10 cellular contexts compared by ENCODE assay signal in the genomic region with DNA sequence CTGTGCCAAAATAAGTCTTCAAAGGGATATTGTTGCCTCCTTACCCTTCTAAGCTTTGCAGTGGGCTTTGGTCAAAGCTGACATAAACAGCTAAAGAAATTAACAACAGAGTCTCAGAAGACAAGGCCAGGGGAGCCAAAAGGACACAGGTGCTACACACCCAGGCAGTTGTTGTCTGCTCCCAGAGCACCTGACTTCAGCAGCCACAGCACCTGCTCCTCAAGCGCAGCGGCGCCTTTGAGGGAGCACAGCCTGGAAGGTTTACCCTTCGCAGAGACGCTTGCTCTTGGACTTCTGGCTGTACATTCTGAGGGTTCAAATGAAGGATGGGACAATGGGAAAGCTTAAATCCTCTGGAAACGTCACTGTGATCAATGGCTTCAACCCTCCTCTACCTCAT. TPM values are rescaled to one million over a fixed set of nuclear protein-coding genes. Genes with fewer than 3 reads are reported as not detected.
A peak's percentile ranks its signal among the peaks of the same experiment; 100 is the strongest.
DNase-seq lines count a peak whose midpoint lies in the region; ATAC-seq and TF ChIP-seq lines count a peak whose summit lies in the region.
"Had no signal": no experiment of that assay in that cellular context is flagged by ENCODE, and none has a peak within 500 bp of the region (broad histone marks: within the 10 kb centered on the region; RNA-seq: fewer than 3 reads in every experiment).

No MANE protein-coding gene starts in this region.

- H3K4me3 ChIP-seq in Panc1 (ENCODE audit: low read depth in 2 of 2, low read length in 2 of 2), result no peak overlapping the region

- no peak for DNase-seq in activated naive CD4-positive, alpha-beta T cell (lab: John Stamatoyannopoulos, UW)
- DNase-seq in Panc1 (ENCODE audit: low read depth, low spot score), result no peak
- DNase-seq in left colon, result peak; percentile 64 to 73
- DNase-seq in superior temporal gyrus (ENCODE audit: extremely low spot score), result peak; percentile 32
- DNase-seq in GM19240 (ENCODE audit: insufficient read length, low spot score), result no peak
- DNase-seq in effector CD4-positive, alpha-beta T cell, result no peak
- DNase-seq: activated CD4-positive, CD25-positive, alpha-beta regulatory T cell; activated naive CD8-positive, alpha-beta T cell treated with anti-CD3 and anti-CD28 coated beads, Interleukin-2, amount 10 ng/mL, durations not matched to agents 7 days and 5 days had no signal

- no peaks in the 10 kb centered on the region for H3K9me3 Mint-ChIP-seq in activated naive CD4-positive, alpha-beta T cell treated with anti-CD3 and anti-CD28 coated beads, Interleukin-2, amount 50 U/mL, for 24 hours
- H3K9me3 Mint-ChIP-seq: activated naive CD8-positive, alpha-beta T cell treated with anti-CD3 and anti-CD28 coated beads, Interleukin-2, amount 10 ng/mL, durations not matched to agents 7 days and 5 days had no signal

- BruUV-seq in Panc1 (replicated peaks; lab: Mats Ljungman, UMichigan), result no TSS peak

- H3K27me3 Mint-ChIP-seq in activated naive CD4-positive, alpha-beta T cell treated with anti-CD3 and anti-CD28 coated beads, Interleukin-2, amount 50 U/mL, for 24 hours, result no peaks in the 10 kb centered on the region
- H3K27me3 Mint-ChIP-seq: activated naive CD8-positive, alpha-beta T cell treated with anti-CD3 and anti-CD28 coated beads, Interleukin-2, amount 10 ng/mL, durations not matched to agents 7 days and 5 days had no signal

- in situ Hi-C loops in Panc1 (cut with HindIII; ENCODE audit: low pct_unique_long_range_greater_than_20kb, low sequenced_read_pairs), result no loop called here

- CTCF ChIA-PET in Panc1 (lab: Charles Lee), result no interaction called here

- POLR2A ChIA-PET in Panc1 (lab: Charles Lee), result interaction anchor here (0.6 kb wide), 3 partner anchors 227 to 1032 kb away, joined by 4 to 13 read pairs (median 7); no protein-coding TSS in a partner anchor

- peaks cover 63% of the 10 kb centered on the region for H3K4me1 Mint-ChIP-seq in activated naive CD4-positive, alpha-beta T cell treated with anti-CD3 and anti-CD28 coated beads, Interleukin-2, amount 50 U/mL, for 24 hours

- H3K27ac Mint-ChIP-seq in activated naive CD4-positive, alpha-beta T cell treated with anti-CD3 and anti-CD28 coated beads, Interleukin-2, amount 50 U/mL, for 24 hours, result peak overlapping the region; percentile 30
- H3K27ac Mint-ChIP-seq: activated naive CD8-positive, alpha-beta T cell treated with anti-CD3 and anti-CD28 coated beads, Interleukin-2, amount 10 ng/mL, durations not matched to agents 7 days and 5 days had no signal

- intact Hi-C loops in Panc1 (cut with micrococcal nuclease; ENCODE audit: unreplicated experiment) (no loop called here), left colon (cut with DNase I, micrococcal nuclease) (no loop called here)

- ATAC-seq in Panc1, result no peak
- ATAC-seq in left colon, result peak; percentile 89
- ATAC-seq in GM19035 (IDR thresholded peaks at IDR 0.05; ENCODE audit: unreplicated experiment), result no peak

- peak overlapping the region; percentile 19; the same call in 1 of the 2 replicates for H3K27ac ChIP-seq in Panc1 (ENCODE audit: low read length)

- TF ChIP-seq CTCF in Panc1 (IDR thresholded peaks at IDR 0.05), result no peak

- no peaks in the 10 kb centered on the region for H3K36me3 ChIP-seq in Panc1 (ENCODE audit: control insufficient read depth, insufficient read depth, low read length)

- H3K9me3 ChIP-seq in Panc1 (ENCODE audit: control insufficient read depth, insufficient read depth, low read depth, low read length), result no peaks in the 10 kb centered on the region

- H3K36me3 Mint-ChIP-seq in activated naive CD4-positive, alpha-beta T cell treated with anti-CD3 and anti-CD28 coated beads, Interleukin-2, amount 50 U/mL, for 24 hours, result peaks cover 2% of the 10 kb centered on the region

- H3K4me1 ChIP-seq in Panc1 (ENCODE audit: control insufficient read depth, insufficient read depth, low read length), result peaks cover 59% of the 10 kb centered on the region

- no peaks in the 10 kb centered on the region for H3K27me3 ChIP-seq in Panc1 (ENCODE audit: control insufficient read depth, insufficient read depth, low read length)

- H3K4me3 Mint-ChIP-seq in activated naive CD4-positive, alpha-beta T cell treated with anti-CD3 and anti-CD28 coated beads, Interleukin-2, amount 50 U/mL, for 24 hours, result no peak overlapping the region
- H3K4me3 Mint-ChIP-seq: activated naive CD8-positive, alpha-beta T cell treated with anti-CD3 and anti-CD28 coated beads, Interleukin-2, amount 10 ng/mL, durations not matched to agents 7 days and 5 days had no signal

RNA-seq across cellular contexts. Expression of a gene that starts 16.6 kb away (rescaled TPM):
- total RNA-seq in Panc1 (2021; ENCODE audit: unreplicated experiment), result 40.0 TPM
- 29.8 TPM for polyA plus RNA-seq in Panc1 (2012; ENCODE audit: insufficient read length)
- total RNA-seq in left colon, result 10 to 100 TPM; 58.1 to 64.8 TPM

Comparison
In these comparisons a context has a peak if more than half of its experiments do, and no peak if none do; other contexts are left out.
1. DNase-seq: peak in left colon (2 of 2) and superior temporal gyrus (single experiment); none in activated naive CD4-positive, alpha-beta T cell (0 of 4), Panc1 (single experiment), GM19240 (single experiment) and effector CD4-positive, alpha-beta T cell (single experiment).